In the genomic region with DNA sequence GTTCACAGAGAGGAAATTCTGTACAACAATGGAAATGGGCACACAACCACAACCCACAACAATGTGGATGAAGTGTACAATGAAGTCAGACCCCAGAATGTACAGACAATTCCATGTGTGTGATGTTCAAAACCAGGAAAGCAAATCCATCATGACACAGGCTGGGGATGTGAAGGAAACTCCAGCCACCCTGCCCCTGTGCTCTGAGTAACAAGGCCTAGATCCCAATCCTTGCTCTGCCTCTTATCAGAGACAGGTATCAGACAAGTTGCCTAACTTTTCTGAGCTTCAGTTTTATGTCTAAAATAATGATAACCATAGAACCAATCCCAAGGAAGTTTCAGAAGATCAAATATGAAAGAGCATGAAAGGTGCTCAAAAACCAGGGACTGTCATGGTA, we compare ENCODE assay signal across 11 cellular contexts. TPM values are rescaled to one million over a fixed set of nuclear protein-coding genes. Genes with fewer than 3 reads are reported as not detected.
A peak's percentile ranks its signal among the peaks of the same experiment; 100 is the strongest.
DNase-seq lines count a peak whose midpoint lies in the region; ATAC-seq and TF ChIP-seq lines count a peak whose summit lies in the region.
"Had no signal": no experiment of that assay in that cellular context is flagged by ENCODE, and none has a peak within 500 bp of the region (broad histone marks: within the 10 kb centered on the region; RNA-seq: fewer than 3 reads in every experiment).

No MANE protein-coding gene starts in this region.

- H3K4me3 ChIP-seq in CD8-positive, alpha-beta memory T cell (ENCODE audit: low read length): no peak overlapping the region
- 0 out of 2 replicates have a peak overlapping the region, but pooled peaks have one; percentile 84 for H3K4me3 ChIP-seq in HUES6 (ENCODE audit: low read depth, low read length)

- H3K4me3 Mint-ChIP-seq in CD8-positive, alpha-beta memory T cell: peak overlapping the region; percentile 89 to 99 (median 94)
- peak overlapping the region; percentile 97 for H3K4me3 Mint-ChIP-seq in natural killer cell

- no peak for ATAC-seq in activated naive CD4-positive, alpha-beta T cell treated with anti-CD3 and anti-CD28 coated beads, Interleukin-2, amount 50 U/mL, for 72 hours
- ATAC-seq in natural killer cell: no peak

- intact Hi-C loops in natural killer cell (cut with micrococcal nuclease): loop anchor here (5.0 kb wide), 1 partner anchor 318 kb away; no protein-coding TSS in a partner anchor

- POLR2A ChIA-PET in CD8-positive, alpha-beta memory T cell (lab: Charles Lee): interaction anchor here (0.8 to 2.5 kb wide), 2 partner anchors 13 to 64 kb away, joined by 3 to 22 read pairs; a partner anchor contains a TSS

- H3K9me3 ChIP-seq in CD8-positive, alpha-beta memory T cell (ENCODE audit: low read length): no peaks in the 10 kb centered on the region
- H3K9me3 ChIP-seq in HUES6 (ENCODE audit: control insufficient read depth, insufficient read depth, low read depth, low read length): no peaks in the 10 kb centered on the region
- H3K9me3 ChIP-seq: esophagus squamous epithelium had no signal

- H3K36me3 ChIP-seq in CD8-positive, alpha-beta memory T cell (ENCODE audit: insufficient read depth, low read length): no peaks in the 10 kb centered on the region
- H3K36me3 ChIP-seq in HUES6 (ENCODE audit: control insufficient read depth, insufficient read depth, low read length): peaks cover 7% of the 10 kb centered on the region; the same call in 1 of the 2 replicates

- no peaks in the 10 kb centered on the region for H3K27me3 Mint-ChIP-seq in CD8-positive, alpha-beta memory T cell
- H3K27me3 Mint-ChIP-seq in natural killer cell (ENCODE audit: low read depth in 2 of 2): no peaks in the 10 kb centered on the region

- no peak for DNase-seq in CD8-positive, alpha-beta memory T cell
- no peak for DNase-seq in activated naive CD4-positive, alpha-beta T cell treated with anti-CD3 and anti-CD28 coated beads, Interleukin-2, amount 50 U/mL, for 72 hours (ENCODE audit: low spot score in 2 of 2)
- no peak for DNase-seq in natural killer cell
- DNase-seq in middle frontal gyrus (ENCODE audit: extremely low spot score, low spot score): no peak
- no peak for DNase-seq in NCI-H1436 treated with DMSO at 0.1 percent for 48 hours (lab: John Stamatoyannopoulos, UW)
- no peak for DNase-seq in NCI-H82 (lab: John Stamatoyannopoulos, UW)
- DNase-seq: activated gamma-delta T cell, esophagus squamous epithelium, SIG-M5 had no signal

- H3K4me1 ChIP-seq in CD8-positive, alpha-beta memory T cell (ENCODE audit: insufficient read depth, low read length): peaks cover 9% of the 10 kb centered on the region
- peaks cover 5% of the 10 kb centered on the region for H3K4me1 ChIP-seq in HUES6 (ENCODE audit: control insufficient read depth, insufficient read depth, low read length)

- CTCF ChIA-PET in CD8-positive, alpha-beta memory T cell (lab: Charles Lee): interaction anchor here (3.6 to 4.1 kb wide), 2 partner anchors 75 to 317 kb away, joined by 21 to 30 read pairs; no protein-coding TSS in a partner anchor

- no peaks in the 10 kb centered on the region for H3K9me3 Mint-ChIP-seq in CD8-positive, alpha-beta memory T cell
- H3K9me3 Mint-ChIP-seq in activated naive CD4-positive, alpha-beta T cell treated with anti-CD3 and anti-CD28 coated beads, Interleukin-2, amount 50 U/mL, for 72 hours: no peaks in the 10 kb centered on the region
- no peaks in the 10 kb centered on the region for H3K9me3 Mint-ChIP-seq in natural killer cell

- no peaks in the 10 kb centered on the region for H3K27me3 ChIP-seq in CD8-positive, alpha-beta memory T cell (ENCODE audit: insufficient read depth, low read length, poor library complexity, severe bottlenecking)
- H3K27me3 ChIP-seq in HUES6 (ENCODE audit: control insufficient read depth, insufficient read depth, low read length): no peaks in the 10 kb centered on the region
- H3K27me3 ChIP-seq: esophagus squamous epithelium had no signal

- H3K27ac ChIP-seq in CD8-positive, alpha-beta memory T cell (ENCODE audit: low read depth, low read length): no peak overlapping the region
- no peak overlapping the region for H3K27ac ChIP-seq in HUES6 (ENCODE audit: low read depth, low read length)
- H3K27ac ChIP-seq: VCaP had no signal

- peak overlapping the region in 5 of 8 donors; percentile 4 to 95 (median 92) for H3K27ac Mint-ChIP-seq in CD8-positive, alpha-beta memory T cell
- H3K27ac Mint-ChIP-seq in activated naive CD4-positive, alpha-beta T cell treated with anti-CD3 and anti-CD28 coated beads, Interleukin-2, amount 50 U/mL, for 72 hours: peak overlapping the region; percentile 94 to 99
- peak overlapping the region; percentile 91 to 97 for H3K27ac Mint-ChIP-seq in natural killer cell

- H3K36me3 Mint-ChIP-seq in CD8-positive, alpha-beta memory T cell: peaks cover 0 to 10% (median 0%) of the 10 kb centered on the region in 3 donors
- H3K36me3 Mint-ChIP-seq in activated naive CD4-positive, alpha-beta T cell treated with anti-CD3 and anti-CD28 coated beads, Interleukin-2, amount 50 U/mL, for 72 hours: peaks cover 12 to 16% of the 10 kb centered on the region in 2 donors
- H3K36me3 Mint-ChIP-seq in natural killer cell: no peaks in the 10 kb centered on the region

- peaks cover 13 to 21% (median 15%) of the 10 kb centered on the region in 3 donors for H3K4me1 Mint-ChIP-seq in CD8-positive, alpha-beta memory T cell
- peaks cover 18 to 20% of the 10 kb centered on the region in 2 donors for H3K4me1 Mint-ChIP-seq in natural killer cell

- TF ChIP-seq CTCF in natural killer cell (IDR thresholded peaks at IDR 0.05): no peak

- no peak overlapping the region for H3K9ac ChIP-seq in HUES6 (ENCODE audit: low read length)

RNA-seq across cellular contexts. Expression of a gene that starts 1.8 kb away (rescaled TPM):
- total RNA-seq in CD8-positive, alpha-beta memory T cell: 1 to 10 TPM; 7.5 to 8.4 TPM
- 2.5 TPM for polyA plus RNA-seq in CD8-positive, alpha-beta memory T cell
- 10 to 100 TPM; 12.2 to 16.9 TPM for total RNA-seq in activated naive CD4-positive, alpha-beta T cell treated with anti-CD3 and anti-CD28 coated beads, Interleukin-2, amount 50 U/mL, for 72 hours
- total RNA-seq in natural killer cell: 1 to 10 TPM; 1.6 to 4.1 (median 2.7) TPM
